In the genomic region with DNA sequence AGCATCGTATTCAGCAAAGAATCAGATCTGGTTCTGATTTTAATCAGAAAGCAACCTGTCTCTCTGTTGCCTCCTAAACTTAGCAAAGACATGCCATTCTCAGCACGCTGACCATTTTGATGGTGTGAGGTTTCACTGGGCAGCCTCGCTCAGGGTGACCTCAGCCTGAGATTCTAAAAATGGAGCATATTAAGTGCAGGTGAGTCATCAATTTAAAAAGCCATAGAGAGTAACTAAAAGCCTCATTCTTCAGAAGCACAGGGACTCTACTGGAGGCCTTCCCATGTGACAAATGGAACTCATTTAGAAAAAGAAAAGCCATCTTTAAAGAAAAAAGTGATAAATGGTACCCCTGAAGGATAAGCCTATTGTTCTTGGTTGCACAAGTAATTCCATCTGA, we compare ENCODE assay signal across 1 cellular context.
TF ChIP-seq lines count a peak whose summit lies in the region.

No MANE protein-coding gene starts in this region.

TF ChIP-seq in SK-N-SH treated with all-trans-retinoic acid at 6 μM for 48 hours, 23 proteins besides CTCF, POLR2A, EP300 and RAD21 (continued from another document):
- TF ChIP-seq ISL1 (CRISPR knock-in tag; IDR thresholded peaks at IDR 0.05) (peak; percentile 99), ZFP3 (CRISPR knock-in tag; IDR thresholded peaks at IDR 0.05) (no peak), ZC3H10 (CRISPR knock-in tag; IDR thresholded peaks at IDR 0.05) (no peak)
